Comparison of ENCODE assay signal across 8 cellular contexts in genomic region chr6:43013020-43013842, GRCh38. TPM values are rescaled to one million over a fixed set of nuclear protein-coding genes. Genes with fewer than 3 reads are reported as not detected.
A peak's percentile ranks its signal among the peaks of the same experiment; 100 is the strongest.
DNase-seq lines count a peak whose midpoint lies in the region; ATAC-seq and TF ChIP-seq lines count a peak whose summit lies in the region.

No MANE protein-coding gene starts in this region.

- ATAC-seq in omental fat pad (ENCODE audit: low FRiP score) (no peak), GM18873 (IDR thresholded peaks at IDR 0.05; ENCODE audit: low FRiP score, unreplicated experiment) (no peak)

- TF ChIP-seq CTCF in OCI-LY1 (IDR thresholded peaks at IDR 0.05; ENCODE audit: low read length): no peak
- no peak for TF ChIP-seq CTCF in omental fat pad (IDR thresholded peaks at IDR 0.05)

- peaks cover 65% of the 10 kb centered on the region for H3K4me1 Mint-ChIP-seq in dendritic cell treated with granulocyte-macrophage colony-stimulating factor and Interleukin-4, amounts not matched to agents 40 ng/mL and 50 ng/mL, for 4 days (ENCODE audit: low read depth)

- H3K4me3 ChIP-seq in GM23248 (peak overlapping the region; percentile 90), OCI-LY1 (ENCODE audit: low read depth, low read length, poor library complexity, severe bottlenecking) (peak overlapping the region; percentile 75), mononuclear cell (ENCODE audit: low read length) (peak overlapping the region; percentile 54)

- H3K9me2 ChIP-seq in GM23248 (ENCODE audit: insufficient read depth) (no peaks in the 10 kb centered on the region), OCI-LY1 (ENCODE audit: low read depth, low read length) (no peaks in the 10 kb centered on the region)

- intact Hi-C loops in dendritic cell treated with granulocyte-macrophage colony-stimulating factor and Interleukin-4, amounts not matched to agents 40 ng/mL and 50 ng/mL, for 4 days (cut with micrococcal nuclease): loop anchor here (5.0 kb wide), 1 partner anchor 796 kb away; the partner anchor contains the start of gene MRPS10

- H3K27ac ChIP-seq in GM23248: peak overlapping the region; percentile 61
- H3K27ac ChIP-seq in OCI-LY1 (ENCODE audit: low read depth, low read length, poor library complexity, severe bottlenecking): peak overlapping the region; percentile 29

- DNase-seq in DMS 273 treated with DMSO at 0.1 percent for 48 hours (lab: John Stamatoyannopoulos, UW) (peak; percentile 12), GM23248 (peak; percentile 57), omental fat pad (ENCODE audit: low spot score) (no peak)
- no peak for DNase-seq in stimulated activated CD4-positive, alpha-beta T cell treated with anti-CD3 and anti-CD28 coated beads, Interleukin-4, amount 100 ng/mL, for 1 hour

- H3K9ac ChIP-seq in GM23248 (peak overlapping the region; percentile 88), OCI-LY1 (ENCODE audit: low read length) (peak overlapping the region; percentile 89)

- H3F3A ChIP-seq in GM23248 (ENCODE audit: insufficient read depth): 0 out of 2 replicates have a peak, but pooled peaks cover 22% of the 10 kb centered on the region
- no peaks in the 10 kb centered on the region for H3F3A ChIP-seq in OCI-LY1 (ENCODE audit: insufficient read depth, low read length)

- H3K4me3 Mint-ChIP-seq in dendritic cell treated with granulocyte-macrophage colony-stimulating factor and Interleukin-4, amounts not matched to agents 40 ng/mL and 50 ng/mL, for 4 days: peak overlapping the region; percentile 95

- H3K9me3 ChIP-seq in GM23248 (ENCODE audit: low read depth): no peaks in the 10 kb centered on the region
- no peaks in the 10 kb centered on the region for H3K9me3 ChIP-seq in OCI-LY1 (ENCODE audit: low read length)
- H3K9me3 ChIP-seq in mononuclear cell (ENCODE audit: low read depth, low read length): no peaks in the 10 kb centered on the region

- no peaks in the 10 kb centered on the region for H3K27me3 ChIP-seq in GM23248 (replicated peaks; ENCODE audit: insufficient read depth)
- no peaks in the 10 kb centered on the region for H3K27me3 ChIP-seq in OCI-LY1 (ENCODE audit: insufficient read depth, low read length)
- H3K27me3 ChIP-seq in mononuclear cell (ENCODE audit: insufficient read depth, low read length): no peaks in the 10 kb centered on the region

- H3K4me1 ChIP-seq in GM23248 (ENCODE audit: insufficient read depth): peaks cover 32% of the 10 kb centered on the region
- H3K4me1 ChIP-seq in OCI-LY1 (ENCODE audit: insufficient read depth, low read length, severe bottlenecking): peaks cover 23% of the 10 kb centered on the region
- H3K4me1 ChIP-seq in mononuclear cell (ENCODE audit: insufficient read depth, low read length): peaks cover 41% of the 10 kb centered on the region

- H4K20me1 ChIP-seq in GM23248 (ENCODE audit: insufficient read depth) (no peaks in the 10 kb centered on the region; the same call in 1 of the 2 replicates), OCI-LY1 (ENCODE audit: insufficient read depth, low read length) (no peaks in the 10 kb centered on the region)

- H3K79me2 ChIP-seq in GM23248 (ENCODE audit: insufficient read depth) (peaks cover 72% of the 10 kb centered on the region), OCI-LY1 (ENCODE audit: insufficient read depth, low read length) (peaks cover 10% of the 10 kb centered on the region; the same call in 1 of the 2 replicates)

- WGBS in GM23248 (ENCODE audit: low coverage in 1 of 2, low lambda C conversion rate in 2 of 2, missing lambda C conversion rate in 2 of 2), 2 experiments: 4 to 7% methylated on average over 9 to 26 of the region's 26 CpGs

- peaks cover 90% of the 10 kb centered on the region for H3K36me3 Mint-ChIP-seq in dendritic cell treated with granulocyte-macrophage colony-stimulating factor and Interleukin-4, amounts not matched to agents 40 ng/mL and 50 ng/mL, for 4 days (ENCODE audit: low read depth)

- H3K4me2 ChIP-seq in GM23248 (ENCODE audit: unreplicated experiment) (peak overlapping the region; percentile 94), OCI-LY1 (ENCODE audit: low read length) (peak overlapping the region; percentile 87)

- H3K27ac Mint-ChIP-seq in dendritic cell treated with granulocyte-macrophage colony-stimulating factor and Interleukin-4, amounts not matched to agents 40 ng/mL and 50 ng/mL, for 4 days: peak overlapping the region; percentile 86

- H2AFZ ChIP-seq in GM23248 (peak overlapping the region; percentile 90), OCI-LY1 (ENCODE audit: low read length) (no peak overlapping the region)

- in situ Hi-C loops in GM23248 (cut with MboI): no loop called here

- no peaks in the 10 kb centered on the region for H3K27me3 Mint-ChIP-seq in dendritic cell treated with granulocyte-macrophage colony-stimulating factor and Interleukin-4, amounts not matched to agents 40 ng/mL and 50 ng/mL, for 4 days

- H3K36me3 ChIP-seq in GM23248 (ENCODE audit: low read depth) (peaks cover 10% of the 10 kb centered on the region; the same call in 1 of the 2 replicates), OCI-LY1 (ENCODE audit: insufficient read depth, low read length) (peaks cover 53% of the 10 kb centered on the region)

- no peaks in the 10 kb centered on the region for H3K9me3 Mint-ChIP-seq in dendritic cell treated with granulocyte-macrophage colony-stimulating factor and Interleukin-4, amounts not matched to agents 40 ng/mL and 50 ng/mL, for 4 days

RNA-seq across cellular contexts. Expression of gene MEA1, which starts 0.5 kb away (rescaled TPM):
- 83.1 and 100 TPM in 2 replicates for total RNA-seq in GM23248 (2014; rRNA removed; shearing (Covaris generic))
- 171 and 175 TPM in 2 replicates for polyA plus RNA-seq in GM23248 (2016; fragmentation: Nextera tagmentation; extraction: Ambion mirVana)
- total RNA-seq in mononuclear cell: 17.7 TPM
- 10 to 100 TPM; 39.6 to 67.8 (median 45.5) TPM for total RNA-seq in omental fat pad

RNA-seq across cellular contexts. Expression of gene KLHDC3, which starts 0.8 kb away (rescaled TPM):
- 124 and 129 TPM in 2 replicates for total RNA-seq in GM23248 (2014; rRNA removed; shearing (Covaris generic))
- polyA plus RNA-seq in GM23248 (2016; fragmentation: Nextera tagmentation; extraction: Ambion mirVana): 94.3 and 95.4 TPM in 2 replicates
- total RNA-seq in mononuclear cell: 30.2 TPM
- 100 to 1,000 TPM in 1 of 4 donors, 10 to 100 TPM in 3; 58.0 to 106 (median 95.0) TPM for total RNA-seq in omental fat pad

RNA-seq across cellular contexts. Expression of gene RRP36, which starts 8.2 kb away (rescaled TPM):
- 45.0 and 58.3 TPM in 2 replicates for total RNA-seq in GM23248 (2014; rRNA removed; shearing (Covaris generic))
- polyA plus RNA-seq in GM23248 (2016; fragmentation: Nextera tagmentation; extraction: Ambion mirVana): 71.6 and 74.3 TPM in 2 replicates
- total RNA-seq in mononuclear cell (31.1 TPM), omental fat pad (10 to 100 TPM; 44.1 to 54.2 (median 48.7) TPM)

RNA-seq across cellular contexts. Expression of gene PPP2R5D, which starts 28.9 kb away (rescaled TPM):
- 39.1 and 42.7 TPM in 2 replicates for total RNA-seq in GM23248 (2014; rRNA removed; shearing (Covaris generic))
- polyA plus RNA-seq in GM23248 (2016; fragmentation: Nextera tagmentation; extraction: Ambion mirVana): 40.7 and 41.4 TPM in 2 replicates
- total RNA-seq in mononuclear cell (15.2 TPM), omental fat pad (10 to 100 TPM; 18.0 to 41.5 (median 37.4) TPM)

RNA-seq across cellular contexts. Expression of gene PEX6, which starts 34.2 kb away (rescaled TPM):
- total RNA-seq in GM23248 (2014; rRNA removed; shearing (Covaris generic)): 44.2 and 51.1 TPM in 2 replicates
- 12.5 and 12.7 TPM in 2 replicates for polyA plus RNA-seq in GM23248 (2016; fragmentation: Nextera tagmentation; extraction: Ambion mirVana)
- total RNA-seq in mononuclear cell (10.0 TPM), omental fat pad (10 to 100 TPM in 3 of 4 donors, 1 to 10 TPM in 1; 5.0 to 22.1 (median 12.8) TPM)

Comparison
In these comparisons a context has a peak if more than half of its experiments do, and no peak if none do; other contexts are left out.
1. DNase-seq: peak in DMS 273 treated with DMSO at 0.1 percent for 48 hours (single experiment) and GM23248 (single experiment); none in omental fat pad (single experiment) and stimulated activated CD4-positive, alpha-beta T cell treated with anti-CD3 and anti-CD28 coated beads, Interleukin-4, amount 100 ng/mL, for 1 hour (single experiment).
2. Peak in every context shown above with its lines, with median percentiles within 50 percentile points of each other: H3K4me3 ChIP-seq.